ENCODE assay signal across 8 cellular contexts in genomic region chr12:49707127-49707811, GRCh38. TPM values are rescaled to one million over a fixed set of nuclear protein-coding genes. Genes with fewer than 3 reads are reported as not detected.
A peak's percentile ranks its signal among the peaks of the same experiment; 100 is the strongest.
DNase-seq lines count a peak whose midpoint lies in the region; ATAC-seq, FAIRE-seq and TF ChIP-seq lines count a peak whose summit lies in the region.

Gene FMNL3 (minus strand): TSS chr12:49707405. CDS start chr12:49707180, 225 bp downstream.

- TF ChIP-seq CTCF in GM12865 (IDR thresholded peaks at IDR 0.05; ENCODE audit: insufficient read depth, low read depth, low read length, missing control alignments) (peak; percentile 92), glutamatergic neuron (IDR thresholded peaks at IDR 0.05; ENCODE audit: partially characterized antibody, unreplicated experiment) (peak; percentile 93), pancreas (IDR thresholded peaks at IDR 0.05) (peak; percentile 91 to 94 (median 93)), tibial artery (IDR thresholded peaks at IDR 0.05) (peak; percentile 93 to 100)

- 0 to 1% methylated on average over 46 to 94 of the region's 94 CpGs for WGBS in pancreas, 2 donors

- peaks cover 43% of the 10 kb centered on the region for H3K4me1 Mint-ChIP-seq in activated naive CD8-positive, alpha-beta T cell (ENCODE audit: low read depth)
- H3K4me1 Mint-ChIP-seq in glutamatergic neuron (ENCODE audit: low read depth, unreplicated experiment), result peaks cover 19% of the 10 kb centered on the region

- peak within 1 kb of the TSS; percentile 94 for H3K4me3 Mint-ChIP-seq in activated naive CD8-positive, alpha-beta T cell
- H3K4me3 Mint-ChIP-seq in glutamatergic neuron (ENCODE audit: unreplicated experiment), result peak within 1 kb of the TSS; percentile 90

- H3K27ac ChIP-seq in pancreas (peak within 1 kb of the TSS in 3 of 4 donors; percentile 33 to 68 (median 55)), tibial artery (peak within 1 kb of the TSS; percentile 94 to 97)

- H3K4me1 ChIP-seq in pancreas (no peaks in the 10 kb centered on the region), tibial artery (peaks cover 0 to 37% (median 24%) of the 10 kb centered on the region in 4 donors)

- intact Hi-C loops in pancreas (cut with DNase I) (loop anchor here (5.0 to 10.0 kb wide), 2 partner anchors 60 to 62 kb away; no protein-coding TSS in a partner anchor), tibial artery (cut with DNase I; ENCODE audit: low total_unique reads) (loop anchor here (1.0 to 5.0 kb wide), 2 partner anchors 35 to 63 kb away; no protein-coding TSS in a partner anchor)

- peaks cover 3% of the 10 kb centered on the region for H3K27me3 Mint-ChIP-seq in activated naive CD8-positive, alpha-beta T cell
- H3K27me3 Mint-ChIP-seq in glutamatergic neuron (ENCODE audit: unreplicated experiment), result peaks cover 19% of the 10 kb centered on the region

- peak within 1 kb of the TSS; percentile 84 for H3K27ac Mint-ChIP-seq in activated naive CD8-positive, alpha-beta T cell
- H3K27ac Mint-ChIP-seq in glutamatergic neuron (ENCODE audit: unreplicated experiment), result peak within 1 kb of the TSS; percentile 57

- no peaks in the 10 kb centered on the region for H3K9me3 Mint-ChIP-seq in activated naive CD8-positive, alpha-beta T cell (ENCODE audit: low read depth)
- H3K9me3 Mint-ChIP-seq in glutamatergic neuron (ENCODE audit: unreplicated experiment), result peaks cover 11% of the 10 kb centered on the region

- peaks cover 0 to 7% (median 3%) of the 10 kb centered on the region in 4 donors for H3K27me3 ChIP-seq in pancreas
- H3K27me3 ChIP-seq in tibial artery, result no peaks in the 10 kb centered on the region

- ATAC-seq in HG02623 (IDR thresholded peaks at IDR 0.05; ENCODE audit: unreplicated experiment) (peak; percentile 71), SK-N-SH treated with all-trans-retinoic acid at 6 μM for 48 hours (peak; percentile 85), pancreas (peak; percentile 99 to 100 (median 100))

- no peaks in the 10 kb centered on the region for H3K36me3 ChIP-seq in pancreas
- H3K36me3 ChIP-seq in tibial artery, result no peaks in the 10 kb centered on the region

- H3K36me3 Mint-ChIP-seq in activated naive CD8-positive, alpha-beta T cell, result no peaks in the 10 kb centered on the region
- H3K36me3 Mint-ChIP-seq in glutamatergic neuron (ENCODE audit: unreplicated experiment), result no peaks in the 10 kb centered on the region

- DNase-seq in GM12865 (ENCODE audit: low read depth) (peak; percentile 99), NCI-H1092 treated with DMSO at 0.1 percent for 48 hours (lab: John Stamatoyannopoulos, UW) (peak; percentile 74), glutamatergic neuron (peak; percentile 99), pancreas (peak; percentile 95 to 100 (median 98)), tibial artery (peak; percentile 97 to 99)

- no peak for FAIRE-seq in pancreas (lab: Jason Lieb, UNC)

- H3K9me3 ChIP-seq in pancreas (no peaks in the 10 kb centered on the region), tibial artery (no peaks in the 10 kb centered on the region)

- H3K4me3 ChIP-seq in GM12865 (ENCODE audit: low read depth, low read length) (peak within 1 kb of the TSS; percentile 77), pancreas (peak within 1 kb of the TSS; percentile 35 to 86 (median 53)), tibial artery (peak within 1 kb of the TSS; percentile 83 to 97)

TF ChIP-seq in SK-N-SH treated with all-trans-retinoic acid at 6 μM for 48 hours, 23 proteins besides CTCF, POLR2A, EP300 and RAD21:
- TF ChIP-seq POU6F1 (CRISPR knock-in tag; IDR thresholded peaks at IDR 0.05; ENCODE audit: borderline replicate concordance, low read depth) (no peak), ZC3H10 (CRISPR knock-in tag; IDR thresholded peaks at IDR 0.05) (no peak), ESRRG (CRISPR knock-in tag; IDR thresholded peaks at IDR 0.05) (no peak), ARNTL (CRISPR knock-in tag; IDR thresholded peaks at IDR 0.05; ENCODE audit: borderline replicate concordance, low read depth) (no peak), ZFP30 (CRISPR knock-in tag; IDR thresholded peaks at IDR 0.05) (no peak), ZNF70 (CRISPR knock-in tag; IDR thresholded peaks at IDR 0.05) (no peak), CSDC2 (CRISPR knock-in tag; IDR thresholded peaks at IDR 0.05) (no peak), ZNF8 (CRISPR knock-in tag; IDR thresholded peaks at IDR 0.05) (no peak), PPARA (CRISPR knock-in tag; IDR thresholded peaks at IDR 0.05; ENCODE audit: borderline replicate concordance) (no peak), BACH2 (CRISPR knock-in tag; IDR thresholded peaks at IDR 0.05; ENCODE audit: borderline replicate concordance) (no peak), OSR1 (CRISPR knock-in tag; IDR thresholded peaks at IDR 0.05) (no peak), PATZ1 (CRISPR knock-in tag; IDR thresholded peaks at IDR 0.05; ENCODE audit: borderline replicate concordance) (no peak), ZFP3 (CRISPR knock-in tag; IDR thresholded peaks at IDR 0.05) (no peak), CREB5 (CRISPR knock-in tag; IDR thresholded peaks at IDR 0.05; ENCODE audit: low read depth) (no peak)

RNA-seq across cellular contexts. Expression of gene FMNL3, which starts in this region (rescaled TPM):
- total RNA-seq in glutamatergic neuron (ENCODE audit: unreplicated experiment) (13.7 TPM), pancreas (10 to 100 TPM in 1 of 6 donors, 1 to 10 TPM in 5; 1.8 to 13.5 (median 2.7) TPM)
- 1 to 10 TPM; 2.9 to 3.1 TPM for polyA plus RNA-seq in pancreas

Comparison
In these comparisons a context has a peak if more than half of its experiments do, and no peak if none do; other contexts are left out.
1. Peak in every context shown above with its lines: DNase-seq, ATAC-seq, H3K4me3 ChIP-seq and H3K27ac ChIP-seq.